10 cellular contexts compared by ENCODE assay signal in the genomic region with DNA sequence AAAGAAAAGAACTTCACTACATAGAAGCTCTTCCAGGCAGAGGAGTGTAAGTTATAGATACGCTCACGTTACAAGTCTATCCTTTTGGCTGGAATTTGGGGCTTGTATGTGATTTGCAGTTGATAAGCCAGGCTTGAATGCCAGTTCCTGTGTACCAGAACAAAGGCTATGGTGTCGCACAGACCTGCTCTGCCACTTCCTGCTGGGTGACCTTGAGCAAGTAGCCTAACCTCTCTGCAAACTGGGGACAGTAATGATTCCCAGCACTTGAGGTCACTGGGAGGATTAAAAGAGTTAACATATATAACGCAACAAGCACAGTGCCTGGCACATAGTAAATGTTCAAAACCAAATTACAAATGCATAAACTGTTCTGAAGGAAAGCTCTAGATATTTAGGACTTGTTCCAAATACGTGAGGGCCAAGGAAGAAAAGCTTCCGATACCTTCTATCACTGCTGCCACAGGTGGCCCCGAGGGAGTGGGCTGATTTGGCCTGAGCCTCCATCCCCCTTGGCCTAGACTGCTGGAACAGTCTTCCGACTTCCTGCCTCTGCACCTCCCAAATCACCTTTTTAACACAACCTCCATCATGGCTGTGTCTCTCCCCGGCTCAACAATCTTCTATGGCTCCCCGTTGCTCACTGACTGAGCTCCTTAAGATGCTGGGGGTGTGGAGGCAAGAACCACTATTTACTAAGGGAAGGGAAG. TPM values are rescaled to one million over a fixed set of nuclear protein-coding genes. Genes with fewer than 3 reads are reported as not detected.
DNase-seq lines count a peak whose midpoint lies in the region; ATAC-seq and TF ChIP-seq lines count a peak whose summit lies in the region.
"Had no signal": no experiment of that assay in that cellular context is flagged by ENCODE, and none has a peak within 500 bp of the region (broad histone marks: within the 10 kb centered on the region; RNA-seq: fewer than 3 reads in every experiment).

No MANE protein-coding gene starts in this region.

- H3K4me3 Mint-ChIP-seq in GM23338 (peak overlapping the region; percentile 87), memory B cell (peak overlapping the region; percentile 88)
- peak overlapping the region; percentile 65 for H3K4me3 Mint-ChIP-seq in activated CD4-positive, alpha-beta memory T cell treated with anti-CD3 and anti-CD28 coated beads, Interleukin-2, amount 10 ng/mL, durations not matched to agents 7 days and 5 days

- DNase-seq in GM23338 (ENCODE audit: low spot score) (no peak), memory B cell (ENCODE audit: low spot score in 2 of 2) (no peak), NCI-H1092 (lab: John Stamatoyannopoulos, UW) (no peak), NCI-H748 treated with DMSO at 0.1 percent for 48 hours (lab: John Stamatoyannopoulos, UW) (no peak), GM10248 (ENCODE audit: extremely low spot score) (no peak)
- peak; percentile 26 for DNase-seq in activated CD4-positive, alpha-beta memory T cell treated with anti-CD3 and anti-CD28 coated beads, Interleukin-2, amount 10 ng/mL, durations not matched to agents 7 days and 5 days
- DNase-seq: NCI-H2107 had no signal

- H3K27me3 ChIP-seq in GM23338 (ENCODE audit: insufficient read depth): peaks cover 12% of the 10 kb centered on the region

- TF ChIP-seq CTCF in 22Rv1 (IDR thresholded peaks at IDR 0.05) (no peak), GM23338 (conservative IDR thresholded peaks at IDR 0.05; ENCODE audit: low read depth in 2 of 2) (no peak), GM10248 (IDR thresholded peaks at IDR 0.05; ENCODE audit: control extremely low read depth, extremely low read depth, low read depth, missing control alignments) (no peak)

- H4K20me1 ChIP-seq in GM23338 (replicated peaks; ENCODE audit: insufficient read depth): no peaks in the 10 kb centered on the region

- H3K4me1 Mint-ChIP-seq in GM23338 (peaks cover 33% of the 10 kb centered on the region), memory B cell (peaks cover 27% of the 10 kb centered on the region)
- peaks cover 53% of the 10 kb centered on the region for H3K4me1 Mint-ChIP-seq in activated CD4-positive, alpha-beta memory T cell treated with anti-CD3 and anti-CD28 coated beads, Interleukin-2, amount 10 ng/mL, durations not matched to agents 7 days and 5 days

- peak overlapping the region; percentile 96; the same call in 1 of the 2 replicates for H3K27ac Mint-ChIP-seq in GM23338
- H3K27ac Mint-ChIP-seq in activated CD4-positive, alpha-beta memory T cell treated with anti-CD3 and anti-CD28 coated beads, Interleukin-2, amount 10 ng/mL, durations not matched to agents 7 days and 5 days: peak overlapping the region; percentile 100
- peak overlapping the region; percentile 96 for H3K27ac Mint-ChIP-seq in memory B cell

- H3K9me2 ChIP-seq in GM23338 (ENCODE audit: insufficient read depth): no peaks in the 10 kb centered on the region

- no peaks in the 10 kb centered on the region for H3K79me2 ChIP-seq in GM23338 (replicated peaks; ENCODE audit: insufficient read depth)

- H3K27me3 Mint-ChIP-seq in GM23338 (ENCODE audit: insufficient read depth, low read depth, poor library complexity): peaks cover 17% of the 10 kb centered on the region
- no peaks in the 10 kb centered on the region for H3K27me3 Mint-ChIP-seq in activated CD4-positive, alpha-beta memory T cell treated with anti-CD3 and anti-CD28 coated beads, Interleukin-2, amount 10 ng/mL, durations not matched to agents 7 days and 5 days
- H3K27me3 Mint-ChIP-seq in memory B cell: no peaks in the 10 kb centered on the region

- no peaks in the 10 kb centered on the region for H3K36me3 ChIP-seq in GM23338 (ENCODE audit: insufficient read depth)

- H3K4me2 ChIP-seq in GM23338: peak overlapping the region; percentile 81

- H3K4me1 ChIP-seq in GM23338 (ENCODE audit: insufficient read depth): peaks cover 22% of the 10 kb centered on the region

- POLR2A ChIA-PET in activated CD4-positive, alpha-beta memory T cell treated with anti-CD3 and anti-CD28 coated beads, Interleukin-2, amount 10 ng/mL, durations not matched to agents 7 days and 5 days (lab: Charles Lee): interaction anchor here (0.8 to 7.9 kb wide), 11 partner anchors 8 to 288 kb away, joined by 3 to 75 read pairs (median 8); partner anchors contain the start of genes NDUFA1, NKRF, RNF113A and RPL39
- POLR2A ChIA-PET in GM10248 (lab: Yijun Ruan, JAX): interaction anchor here (1.0 to 2.0 kb wide), 2 partner anchors 35 to 62 kb away, joined by 3 to 14 read pairs; partner anchors contain the start of gene RPL39

- ATAC-seq in GM23338 (no peak), memory B cell (ENCODE audit: low read depth) (no peak), GM18861 (IDR thresholded peaks at IDR 0.05; ENCODE audit: unreplicated experiment) (no peak)

- H3K27ac ChIP-seq in 22Rv1 (peak overlapping the region; percentile 63), GM23338 (ENCODE audit: low read depth) (peak overlapping the region; percentile 94)

- H3K9me3 Mint-ChIP-seq in GM23338 (no peaks in the 10 kb centered on the region), memory B cell (no peaks in the 10 kb centered on the region)
- no peaks in the 10 kb centered on the region for H3K9me3 Mint-ChIP-seq in activated CD4-positive, alpha-beta memory T cell treated with anti-CD3 and anti-CD28 coated beads, Interleukin-2, amount 10 ng/mL, durations not matched to agents 7 days and 5 days

- 0 out of 2 replicates have a peak, but pooled peaks cover 3% of the 10 kb centered on the region for H3F3A ChIP-seq in GM23338 (replicated peaks; ENCODE audit: low read depth)

- no peaks in the 10 kb centered on the region; the same call in 2 of the 3 replicates for H3K36me3 Mint-ChIP-seq in GM23338 (ENCODE audit: low read depth)
- no peaks in the 10 kb centered on the region for H3K36me3 Mint-ChIP-seq in activated CD4-positive, alpha-beta memory T cell treated with anti-CD3 and anti-CD28 coated beads, Interleukin-2, amount 10 ng/mL, durations not matched to agents 7 days and 5 days (ENCODE audit: low read depth)
- no peaks in the 10 kb centered on the region for H3K36me3 Mint-ChIP-seq in memory B cell

- CTCF ChIA-PET in activated CD4-positive, alpha-beta memory T cell treated with anti-CD3 and anti-CD28 coated beads, Interleukin-2, amount 10 ng/mL, durations not matched to agents 7 days and 5 days (lab: Charles Lee): interaction anchor here (1.3 to 3.2 kb wide), 10 partner anchors 15 to 288 kb away, joined by 3 to 16 read pairs (median 4); partner anchors contain the start of gene RPL39
- CTCF ChIA-PET in GM10248 (lab: Yijun Ruan, JAX): interaction anchor here (1.0 to 3.2 kb wide), 10 partner anchors 19 to 288 kb away, joined by 3 to 24 read pairs (median 5); no protein-coding TSS in a partner anchor

- no peak overlapping the region for H2AFZ ChIP-seq in GM23338

- H3K4me3 ChIP-seq in GM23338: peak overlapping the region; percentile 65

TF ChIP-seq in GM23338, 12 proteins besides CTCF, POLR2A, EP300 and RAD21 (continues in another document):
- TF ChIP-seq, protein P1, sequence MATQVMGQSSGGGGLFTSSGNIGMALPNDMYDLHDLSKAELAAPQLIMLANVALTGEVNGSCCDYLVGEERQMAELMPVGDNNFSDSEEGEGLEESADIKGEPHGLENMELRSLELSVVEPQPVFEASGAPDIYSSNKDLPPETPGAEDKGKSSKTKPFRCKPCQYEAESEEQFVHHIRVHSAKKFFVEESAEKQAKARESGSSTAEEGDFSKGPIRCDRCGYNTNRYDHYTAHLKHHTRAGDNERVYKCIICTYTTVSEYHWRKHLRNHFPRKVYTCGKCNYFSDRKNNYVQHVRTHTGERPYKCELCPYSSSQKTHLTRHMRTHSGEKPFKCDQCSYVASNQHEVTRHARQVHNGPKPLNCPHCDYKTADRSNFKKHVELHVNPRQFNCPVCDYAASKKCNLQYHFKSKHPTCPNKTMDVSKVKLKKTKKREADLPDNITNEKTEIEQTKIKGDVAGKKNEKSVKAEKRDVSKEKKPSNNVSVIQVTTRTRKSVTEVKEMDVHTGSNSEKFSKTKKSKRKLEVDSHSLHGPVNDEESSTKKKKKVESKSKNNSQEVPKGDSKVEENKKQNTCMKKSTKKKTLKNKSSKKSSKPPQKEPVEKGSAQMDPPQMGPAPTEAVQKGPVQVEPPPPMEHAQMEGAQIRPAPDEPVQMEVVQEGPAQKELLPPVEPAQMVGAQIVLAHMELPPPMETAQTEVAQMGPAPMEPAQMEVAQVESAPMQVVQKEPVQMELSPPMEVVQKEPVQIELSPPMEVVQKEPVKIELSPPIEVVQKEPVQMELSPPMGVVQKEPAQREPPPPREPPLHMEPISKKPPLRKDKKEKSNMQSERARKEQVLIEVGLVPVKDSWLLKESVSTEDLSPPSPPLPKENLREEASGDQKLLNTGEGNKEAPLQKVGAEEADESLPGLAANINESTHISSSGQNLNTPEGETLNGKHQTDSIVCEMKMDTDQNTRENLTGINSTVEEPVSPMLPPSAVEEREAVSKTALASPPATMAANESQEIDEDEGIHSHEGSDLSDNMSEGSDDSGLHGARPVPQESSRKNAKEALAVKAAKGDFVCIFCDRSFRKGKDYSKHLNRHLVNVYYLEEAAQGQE (IDR thresholded peaks at IDR 0.05; ENCODE audit: unreplicated experiment): no peak
- TF ChIP-seq ETS1 (IDR thresholded peaks at IDR 0.05) (no peak), EZH2 (IDR thresholded peaks at IDR 0.05; ENCODE audit: low read depth, unreplicated experiment) (no peak), ZNF114 (CRISPR knock-in tag; IDR thresholded peaks at IDR 0.05) (no peak)

RNA-seq across cellular contexts. Expression of gene SOWAHD, which starts 1.3 kb away (rescaled TPM):
- 3.8 and 5.1 TPM in 2 replicates for total RNA-seq in GM23338 (2014; rRNA removed; shearing (Covaris generic))
- polyA plus RNA-seq in GM23338 (2016; fragmentation: Nextera tagmentation; extraction: Ambion mirVana): 2.4 and 3.8 TPM in 2 replicates
- 1 to 10 TPM; 1.9 TPM for total RNA-seq in activated CD4-positive, alpha-beta memory T cell treated with anti-CD3 and anti-CD28 coated beads, Interleukin-2, amount 10 ng/mL, durations not matched to agents 7 days and 5 days
- total RNA-seq: pulmonary artery endothelial cell had no signal

RNA-seq across cellular contexts. Expression of gene RPL39, which starts 34.3 kb away (rescaled TPM):
- total RNA-seq in GM23338 (2014; rRNA removed; shearing (Covaris generic)): 2,883 and 2,910 TPM in 2 replicates
- 2,912 and 3,172 TPM in 2 replicates for polyA plus RNA-seq in GM23338 (2016; fragmentation: Nextera tagmentation; extraction: Ambion mirVana)
- total RNA-seq in activated CD4-positive, alpha-beta memory T cell treated with anti-CD3 and anti-CD28 coated beads, Interleukin-2, amount 10 ng/mL, durations not matched to agents 7 days and 5 days: 1,000 to 10,000 TPM; 2,056 to 2,070 TPM
